22 cellular contexts compared by ENCODE assay signal in the genomic region with DNA sequence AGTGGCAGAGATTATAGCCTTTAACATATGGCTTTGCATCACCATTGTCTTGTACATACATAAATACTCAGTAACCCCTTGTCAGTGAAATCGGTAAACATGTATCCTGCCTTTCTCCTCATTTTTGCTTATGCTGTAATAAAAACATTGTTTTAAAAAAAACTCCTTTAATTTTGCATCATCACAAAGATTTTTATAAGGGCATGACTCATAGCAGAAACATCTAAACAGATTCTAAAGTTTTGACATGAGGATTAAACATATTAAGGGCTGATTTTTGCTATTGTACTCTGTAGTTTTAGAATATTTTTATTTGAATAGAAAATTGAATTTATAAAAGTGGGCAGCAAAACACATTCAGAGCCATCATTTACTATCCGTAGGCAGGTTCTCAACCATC.
A peak's percentile ranks its signal among the peaks of the same experiment; 100 is the strongest.
DNase-seq lines count a peak whose midpoint lies in the region; ATAC-seq and TF ChIP-seq lines count a peak whose summit lies in the region.
"Had no signal": no experiment of that assay in that cellular context is flagged by ENCODE, and none has a peak within 500 bp of the region (broad histone marks: within the 10 kb centered on the region; RNA-seq: fewer than 3 reads in every experiment).

No MANE protein-coding gene starts in this region.

- ATAC-seq in HG02642 (IDR thresholded peaks at IDR 0.05; ENCODE audit: poor library complexity, unreplicated experiment) = no peak
- ATAC-seq: CD8-positive, alpha-beta T cell; esophagus mucosa; K562; naive thymus-derived CD4-positive, alpha-beta T cell had no signal

- peak; percentile 44 for DNase-seq in AG10803 (ENCODE audit: low read depth)
- peak; percentile 34 for DNase-seq in HS-27A (ENCODE audit: low read depth)
- peak; percentile 16 for DNase-seq in dedifferentiated amniotic fluid mesenchymal stem cell (ENCODE audit: extremely low spot score)
- peak; percentile 30 for DNase-seq in myocyte (ENCODE audit: low read depth)
- no peak for DNase-seq in AML-193 (lab: John Stamatoyannopoulos, UW)
- no peak for DNase-seq in SIG-M5 (lab: John Stamatoyannopoulos, UW)
- no peak for DNase-seq in CD1c-positive myeloid dendritic cell (ENCODE audit: extremely low spot score)
- DNase-seq: activated B cell treated with CpG ODN at 0.5 μM for 24 hours; activated CD4-positive, alpha-beta T cell treated with anti-CD3 and anti-CD28 coated beads, Interleukin-2, amount 50 U/mL, for 48 hours; activated naive CD4-positive, alpha-beta T cell treated with anti-CD3 and anti-CD28 coated beads, Interleukin-2, amount 10 ng/mL, durations not matched to agents 7 days and 5 days; aorta; CD8-positive, alpha-beta T cell; cortex of kidney; MG63; naive thymus-derived CD4-positive, alpha-beta T cell; NCI-H2081; NCI-H345; NCI-H774 had no signal

- no peak overlapping the region for H3K4me3 ChIP-seq in AG10803 (ENCODE audit: low read length)
- H3K4me3 ChIP-seq: K562, MG63, SJSA1 had no signal

- TF ChIP-seq CTCF in AG10803 (conservative IDR thresholded peaks at IDR 0.05; ENCODE audit: low read length) = no peak

Comparison
In these comparisons a context has a peak if more than half of its experiments do, and no peak if none do; other contexts are left out.
1. DNase-seq: peak in AG10803 (single experiment), HS-27A (single experiment), dedifferentiated amniotic fluid mesenchymal stem cell (single experiment) and myocyte (single experiment); none in AML-193 (0 of 2), SIG-M5 (single experiment) and CD1c-positive myeloid dendritic cell (single experiment).